1 cellular context compared by ENCODE assay signal in genomic region chr6:138503881-138504680, GRCh38.
A peak's percentile ranks its signal among the peaks of the same experiment; 100 is the strongest.
TF ChIP-seq lines count a peak whose summit lies in the region.

No MANE protein-coding gene starts in this region.

TF ChIP-seq in HepG2, 621 proteins besides CTCF, POLR2A, EP300 and RAD21 (continued from another document and continues in another):
- no peak for TF ChIP-seq ZBTB2 (CRISPR knock-in tag; IDR thresholded peaks at IDR 0.05; ENCODE audit: low read depth)
- peak; percentile 86 for TF ChIP-seq CEBPB (IDR thresholded peaks at IDR 0.05; ENCODE audit: borderline replicate concordance, low read depth, low read length)
- no peak for TF ChIP-seq AKNA (CRISPR knock-in tag; IDR thresholded peaks at IDR 0.05; ENCODE audit: borderline replicate concordance)
- no peak for TF ChIP-seq ZNF777 (CRISPR knock-in tag; IDR thresholded peaks at IDR 0.05)
- TF ChIP-seq NKX3-1 (CRISPR knock-in tag; IDR thresholded peaks at IDR 0.05): peak; percentile 60; the same call in 1 of the 2 replicates
- no peak for TF ChIP-seq ZNF143 (CRISPR knock-in tag; IDR thresholded peaks at IDR 0.05)
- TF ChIP-seq PLRG1 (conservative IDR thresholded peaks at IDR 0.05): no peak
- TF ChIP-seq ADNP (CRISPR knock-in tag; IDR thresholded peaks at IDR 0.05): 0 out of 2 replicates have a peak, but pooled peaks have one; percentile 53
- TF ChIP-seq RELA (CRISPR knock-in tag; IDR thresholded peaks at IDR 0.05): no peak
- no peak for TF ChIP-seq ZBTB38 (CRISPR knock-in tag; IDR thresholded peaks at IDR 0.05)
- TF ChIP-seq ZMYM3 (CRISPR knock-in tag; IDR thresholded peaks at IDR 0.05): peak; percentile 77
- no peak for TF ChIP-seq TIGD3 (CRISPR knock-in tag; IDR thresholded peaks at IDR 0.05; ENCODE audit: borderline replicate concordance)
- TF ChIP-seq BCL6 (CRISPR knock-in tag; IDR thresholded peaks at IDR 0.05): peak; percentile 82; the same call in 1 of the 2 replicates
- no peak; the same call in 1 of the 2 replicates for TF ChIP-seq YEATS2 (CRISPR knock-in tag; IDR thresholded peaks at IDR 0.05; ENCODE audit: borderline replicate concordance)
- TF ChIP-seq REPIN1 (CRISPR knock-in tag; IDR thresholded peaks at IDR 0.05; ENCODE audit: borderline replicate concordance, low read depth): peak; percentile 78
- no peak for TF ChIP-seq KLF12 (CRISPR knock-in tag; IDR thresholded peaks at IDR 0.05; ENCODE audit: borderline replicate concordance)
- no peak for TF ChIP-seq DNMT1 (CRISPR knock-in tag; IDR thresholded peaks at IDR 0.05)
- no peak; the same call in 1 of the 2 replicates for TF ChIP-seq ZNF557 (CRISPR knock-in tag; IDR thresholded peaks at IDR 0.05)
- no peak for TF ChIP-seq JUN (CRISPR knock-in tag; IDR thresholded peaks at IDR 0.05)
- no peak for TF ChIP-seq ZNF660 (CRISPR knock-in tag; IDR thresholded peaks at IDR 0.05; ENCODE audit: borderline replicate concordance, low read depth)
- TF ChIP-seq HNF1B (CRISPR knock-in tag; IDR thresholded peaks at IDR 0.05): peak; percentile 98
- no peak for TF ChIP-seq ZNF841 (CRISPR knock-in tag; IDR thresholded peaks at IDR 0.05; ENCODE audit: borderline replicate concordance)
- no peak for TF ChIP-seq GMEB1 (CRISPR knock-in tag; IDR thresholded peaks at IDR 0.05; ENCODE audit: borderline replicate concordance)
- TF ChIP-seq PAX8 (CRISPR knock-in tag; IDR thresholded peaks at IDR 0.05; ENCODE audit: borderline replicate concordance): no peak
- no peak for TF ChIP-seq MTF2 (CRISPR knock-in tag; IDR thresholded peaks at IDR 0.05; ENCODE audit: borderline replicate concordance)
- no peak for TF ChIP-seq PCBP2 (optimal IDR thresholded peaks at IDR 0.05; ENCODE audit: low read depth, low read length, poor library complexity, severe bottlenecking)
- TF ChIP-seq CREM (IDR thresholded peaks at IDR 0.05): peak; percentile 90; the same call in 1 of the 2 replicates
- TF ChIP-seq CREM (CRISPR knock-in tag; IDR thresholded peaks at IDR 0.05): no peak
- peak; percentile 27; the same call in 1 of the 2 replicates for TF ChIP-seq KDM5B (CRISPR knock-in tag; IDR thresholded peaks at IDR 0.05; ENCODE audit: borderline replicate concordance)
- no peak for TF ChIP-seq ZBTB44 (CRISPR knock-in tag; IDR thresholded peaks at IDR 0.05)
- no peak for TF ChIP-seq ZNF672 (CRISPR knock-in tag; IDR thresholded peaks at IDR 0.05)
- peak; percentile 68; the same call in 1 of the 2 replicates for TF ChIP-seq FOXO1 (CRISPR knock-in tag; IDR thresholded peaks at IDR 0.05)
- no peak; the same call in 1 of the 2 replicates for TF ChIP-seq ZNF512B (CRISPR knock-in tag; IDR thresholded peaks at IDR 0.05; ENCODE audit: borderline replicate concordance)
- TF ChIP-seq NFIB (CRISPR knock-in tag; IDR thresholded peaks at IDR 0.05; ENCODE audit: borderline replicate concordance): 0 out of 2 replicates have a peak, but pooled peaks have one; percentile 35
- TF ChIP-seq GLI4 (CRISPR knock-in tag; IDR thresholded peaks at IDR 0.05; ENCODE audit: borderline replicate concordance): no peak
- no peak for TF ChIP-seq ZNF343 (CRISPR knock-in tag; IDR thresholded peaks at IDR 0.05)
- TF ChIP-seq SP2 (CRISPR knock-in tag; IDR thresholded peaks at IDR 0.05): no peak
- 0 out of 2 replicates have a peak, but pooled peaks have one; percentile 22 for TF ChIP-seq ZNF263 (CRISPR knock-in tag; IDR thresholded peaks at IDR 0.05)
- TF ChIP-seq SRSF9 (IDR thresholded peaks at IDR 0.05; ENCODE audit: borderline replicate concordance, insufficient read depth, low read depth, low read length, poor library complexity, severe bottlenecking): no peak
- peak; percentile 69; the same call in 1 of the 2 replicates for TF ChIP-seq ZBTB33 (CRISPR knock-in tag; IDR thresholded peaks at IDR 0.05)
- peak; percentile 82 for TF ChIP-seq HOXA3 (CRISPR knock-in tag; IDR thresholded peaks at IDR 0.05)
- no peak for TF ChIP-seq ZMAT3 (CRISPR knock-in tag; conservative IDR thresholded peaks at IDR 0.05)
- TF ChIP-seq MAX (IDR thresholded peaks at IDR 0.05): peak; percentile 46
- no peak for TF ChIP-seq FIP1L1 (IDR thresholded peaks at IDR 0.05; ENCODE audit: borderline replicate concordance, insufficient read depth, low read depth, low read length)
- TF ChIP-seq LBX2 (CRISPR knock-in tag; IDR thresholded peaks at IDR 0.05; ENCODE audit: borderline replicate concordance): no peak
